In genomic region chr12:121937654-121938053, GRCh38 we compare ENCODE assay signal across 26 cellular contexts.
"Had no signal": no experiment of that assay in that cellular context is flagged by ENCODE, and none has a peak within 500 bp of the region (broad histone marks: within the 10 kb centered on the region; RNA-seq: fewer than 3 reads in every experiment).

No MANE protein-coding gene starts in this region.

- H3K9me3 ChIP-seq: adrenal gland had no signal

- H3K27ac Mint-ChIP-seq: activated naive CD8-positive, alpha-beta T cell; activated T-cell treated with anti-CD3 and anti-CD28 coated beads, Interleukin-2, amount 50 U/mL, for 72 hours; T-cell had no signal

- H3K27ac ChIP-seq: adrenal gland, SK-N-MC had no signal

- H3K9me3 Mint-ChIP-seq: T-cell had no signal

- H3K27me3 Mint-ChIP-seq: activated naive CD8-positive, alpha-beta T cell; T-cell had no signal

- H3K4me3 Mint-ChIP-seq: activated naive CD8-positive, alpha-beta T cell; activated T-cell treated with anti-CD3 and anti-CD28 coated beads, Interleukin-2, amount 50 U/mL, for 72 hours; T-cell had no signal

- H3K4me1 ChIP-seq: adrenal gland had no signal

- H3K4me3 ChIP-seq: adrenal gland, K562, SK-N-MC had no signal

- DNase-seq: activated CD4-positive, alpha-beta T cell treated with anti-CD3 and anti-CD28 coated beads, Interleukin-2, amount 50 U/mL, for 48 hours; activated CD4-positive, CD25-positive, alpha-beta regulatory T cell; activated CD8-positive, alpha-beta memory T cell treated with anti-CD3 and anti-CD28 coated beads, Interleukin-2, amount 50 U/mL, for 4 hours; activated effector memory CD4-positive, alpha-beta T cell treated with Interleukin-2 at 50 U/mL for 16 hours; activated naive CD4-positive, alpha-beta T cell treated with Interleukin-2 at 50 U/mL for 16 hours; activated T-cell treated with anti-CD3 and anti-CD28 coated beads, Interleukin-2, amount 50 U/mL, for 72 hours; adrenal gland; anterior cingulate cortex; Karpas-422; MM.1S; NCI-H1105 treated with DMSO at 0.1 percent for 48 hours; NCI-H1436 treated with DMSO at 0.1 percent for 48 hours; NCI-H187; NCI-H2081; NCI-H510A treated with DMSO at 0.1 percent for 48 hours; NCI-H69; NK-92 treated with Interleukin-12 subunit alpha and Interleukin-12 subunit beta, amount 100 ng/mL, for 24 hours; OCI-M1; RPMI8226; T-cell; T1000 had no signal

- H3K36me3 ChIP-seq: adrenal gland had no signal

- H3K27me3 ChIP-seq: adrenal gland had no signal

- ATAC-seq: activated T-cell treated with anti-CD3 and anti-CD28 coated beads, Interleukin-2, amount 50 U/mL, for 72 hours; K562; Panc1; Right ventricle myocardium inferior had no signal
